In the genomic region with DNA sequence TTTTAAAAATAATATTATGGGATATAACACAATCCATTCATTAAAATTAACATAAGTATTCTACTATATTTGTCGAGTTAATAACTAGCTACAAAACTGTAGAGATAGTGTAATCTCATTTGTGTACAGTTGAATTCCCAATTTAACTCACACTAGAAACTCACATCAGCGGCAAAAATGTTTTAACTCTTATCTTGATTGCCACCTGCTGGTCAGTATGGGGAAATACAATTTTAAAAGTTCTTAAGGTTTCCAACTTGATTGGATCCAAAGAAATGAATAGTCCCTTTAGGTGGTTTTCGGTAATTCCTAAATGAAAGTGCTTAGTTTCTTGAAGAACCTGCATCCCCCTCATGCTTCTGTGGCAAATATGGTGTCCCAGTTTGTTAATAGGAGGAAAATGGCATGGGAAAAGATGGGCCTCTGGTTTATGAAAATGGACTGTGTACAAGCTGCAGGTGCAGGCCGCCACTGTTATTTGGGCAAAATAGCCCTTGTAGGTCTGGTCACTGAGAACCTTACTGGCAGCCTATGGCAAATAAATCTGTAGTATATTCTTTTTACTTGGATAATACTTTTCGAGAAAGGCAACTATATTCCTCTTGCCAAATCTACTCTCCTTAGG, we compare ENCODE assay signal across 8 cellular contexts. TPM values are rescaled to one million over a fixed set of nuclear protein-coding genes. Genes with fewer than 3 reads are reported as not detected.
A peak's percentile ranks its signal among the peaks of the same experiment; 100 is the strongest.
DNase-seq lines count a peak whose midpoint lies in the region; ATAC-seq and TF ChIP-seq lines count a peak whose summit lies in the region.

No MANE protein-coding gene starts in this region.

- no peak overlapping the region for H3K27ac ChIP-seq in WERI-Rb-1
- no peak overlapping the region for H3K27ac ChIP-seq in uterus

- no peaks in the 10 kb centered on the region for H3K27me3 ChIP-seq in WERI-Rb-1 (ENCODE audit: insufficient read depth, low read depth, severe bottlenecking)
- H3K27me3 ChIP-seq in uterus = peaks cover 0 to 5% of the 10 kb centered on the region in 2 donors

- no peaks in the 10 kb centered on the region for H3K4me1 ChIP-seq in uterus

- H3K9me3 ChIP-seq in WERI-Rb-1 (ENCODE audit: severe bottlenecking) (no peaks in the 10 kb centered on the region), uterus (no peaks in the 10 kb centered on the region)

- intact Hi-C loops in uterus (cut with DNase I; ENCODE audit: low total_unique reads) = no loop called here

- H3K36me3 ChIP-seq in WERI-Rb-1 (no peaks in the 10 kb centered on the region), uterus (no peaks in the 10 kb centered on the region)

- TF ChIP-seq CTCF in WERI-Rb-1 (IDR thresholded peaks at IDR 0.05; ENCODE audit: low read depth, low read length) (0 out of 2 replicates have a peak, but pooled peaks have one; percentile 18), uterus (IDR thresholded peaks at IDR 0.05) (peak; percentile 41 to 53 (median 41))

- ATAC-seq in GM21528 (IDR thresholded peaks at IDR 0.05; ENCODE audit: low FRiP score, unreplicated experiment) = peak; percentile 60

- peak; percentile 32 for DNase-seq in COLO829 (ENCODE audit: low spot score)
- peak; percentile 22 for DNase-seq in NCI-H1694 (lab: John Stamatoyannopoulos, UW)
- DNase-seq in WERI-Rb-1 = no peak
- peak; percentile 66 for DNase-seq in inferior parietal cortex (ENCODE audit: extremely low spot score)
- DNase-seq in uterus = no peak
- no peak for DNase-seq in activated naive CD4-positive, alpha-beta T cell treated with Interleukin-2 at 50 U/mL for 16 hours
- no peak for DNase-seq in cerebellar nuclear complex (lab: John Stamatoyannopoulos, UW)

- no peak for TF ChIP-seq POLR2A in uterus (IDR thresholded peaks at IDR 0.05)

- H3K4me3 ChIP-seq in WERI-Rb-1 (ENCODE audit: low read depth, low read length) (no peak overlapping the region), uterus (no peak overlapping the region)

RNA-seq across cellular contexts. Expression of gene SLC17A6, which starts 33.7 kb away (rescaled TPM):
- not detected for total RNA-seq in uterus

Comparison
In these comparisons a context has a peak if more than half of its experiments do, and no peak if none do; other contexts are left out.
1. DNase-seq: peak in COLO829 (single experiment), NCI-H1694 (single experiment) and inferior parietal cortex (single experiment); none in WERI-Rb-1 (single experiment), uterus (0 of 2), activated naive CD4-positive, alpha-beta T cell treated with Interleukin-2 at 50 U/mL for 16 hours (single experiment) and cerebellar nuclear complex (0 of 2).